Comparison of ENCODE assay signal across 14 cellular contexts in genomic region chr5:176844706-176845391, GRCh38. TPM values are rescaled to one million over a fixed set of nuclear protein-coding genes. Genes with fewer than 3 reads are reported as not detected.
A peak's percentile ranks its signal among the peaks of the same experiment; 100 is the strongest.
DNase-seq lines count a peak whose midpoint lies in the region; ATAC-seq and TF ChIP-seq lines count a peak whose summit lies in the region.
"Had no signal": no experiment of that assay in that cellular context is flagged by ENCODE, and none has a peak within 500 bp of the region (broad histone marks: within the 10 kb centered on the region; RNA-seq: fewer than 3 reads in every experiment).

No MANE protein-coding gene starts in this region.

- no peak overlapping the region for H2BK120ac ChIP-seq in trophoblast cell (ENCODE audit: insufficient read depth, low read length, poor library complexity)

- H3K4me3 ChIP-seq in RWPE2 (ENCODE audit: severe bottlenecking) (no peak overlapping the region), trophoblast cell (ENCODE audit: low read depth, low read length) (no peak overlapping the region)
- H3K4me3 ChIP-seq: tibial nerve had no signal

- H3K79me1 ChIP-seq in trophoblast cell (ENCODE audit: low read length) = no peaks in the 10 kb centered on the region

- H3K4ac ChIP-seq in trophoblast cell (ENCODE audit: low read depth, low read length) = no peak overlapping the region

- no peak overlapping the region for H3K18ac ChIP-seq in trophoblast cell (ENCODE audit: low read length)

- no peaks in the 10 kb centered on the region for H3K9me3 ChIP-seq in RWPE2 (ENCODE audit: severe bottlenecking)
- no peaks in the 10 kb centered on the region for H3K9me3 ChIP-seq in trophoblast cell (ENCODE audit: insufficient read depth, low read depth, low read length)
- H3K9me3 ChIP-seq: tibial nerve had no signal

- H4K12ac ChIP-seq in trophoblast cell (ENCODE audit: low read depth, low read length) = no peak overlapping the region

- no peaks in the 10 kb centered on the region for H3K79me2 ChIP-seq in trophoblast cell (ENCODE audit: control insufficient read depth, insufficient read depth, low read length, poor library complexity)

- no peak overlapping the region for H3K14ac ChIP-seq in trophoblast cell (ENCODE audit: low read length)

- no peak overlapping the region for H3K23ac ChIP-seq in trophoblast cell (ENCODE audit: low read length)

- peaks cover 6% of the 10 kb centered on the region for H3K27me3 ChIP-seq in RWPE2 (ENCODE audit: insufficient read depth, poor library complexity, severe bottlenecking)
- H3K27me3 ChIP-seq in trophoblast cell (ENCODE audit: insufficient read depth, low read length) = no peaks in the 10 kb centered on the region

- H3K9ac ChIP-seq in trophoblast cell (ENCODE audit: low read length) = no peak overlapping the region

- H4K8ac ChIP-seq in trophoblast cell (ENCODE audit: low read depth, low read length) = no peak overlapping the region

- H2BK5ac ChIP-seq in trophoblast cell (ENCODE audit: low read depth, low read length, poor library complexity) = no peak overlapping the region

- no peaks in the 10 kb centered on the region for H3K36me3 ChIP-seq in RWPE2 (ENCODE audit: low read depth)
- H3K36me3 ChIP-seq in trophoblast cell (ENCODE audit: control insufficient read depth in 1 of 2, insufficient read depth in 2 of 2, low read length in 2 of 2) = no peaks in the 10 kb centered on the region
- H3K36me3 ChIP-seq: tibial nerve had no signal

- no peak overlapping the region for H2AFZ ChIP-seq in trophoblast cell (ENCODE audit: insufficient read depth, low read length, poor library complexity)

- no peak overlapping the region for H2BK12ac ChIP-seq in trophoblast cell (ENCODE audit: low read length)

- H4K91ac ChIP-seq in trophoblast cell (ENCODE audit: low read depth, low read length) = no peak overlapping the region

- no peak overlapping the region for H3K27ac ChIP-seq in RWPE2 (ENCODE audit: poor library complexity, severe bottlenecking)
- no peak overlapping the region for H3K27ac ChIP-seq in trophoblast cell (ENCODE audit: low read depth, low read length)
- H3K27ac ChIP-seq: tibial nerve had no signal

- DNase-seq in Daoy (ENCODE audit: low read depth) = peak; percentile 90
- DNase-seq in KBM-7 = peak; percentile 85
- DNase-seq in RWPE2 (ENCODE audit: low spot score) = no peak
- peak; percentile 64 for DNase-seq in hepatic stellate cell (ENCODE audit: low spot score)
- DNase-seq in NCI-H1092 treated with DMSO at 0.1 percent for 48 hours (lab: John Stamatoyannopoulos, UW) = no peak
- no peak for DNase-seq in trophoblast cell
- DNase-seq: activated CD4-positive, alpha-beta T cell treated with anti-CD3 and anti-CD28 coated beads, Interleukin-2, amount 50 U/mL, for 4 hours; effector CD4-positive, alpha-beta T cell; SIG-M5 had no signal

- H3K4me2 ChIP-seq in trophoblast cell (ENCODE audit: low read length) = no peak overlapping the region

- H3K4me1 ChIP-seq in RWPE2 (ENCODE audit: insufficient read depth, poor library complexity, severe bottlenecking) = no peaks in the 10 kb centered on the region
- no peaks in the 10 kb centered on the region for H3K4me1 ChIP-seq in trophoblast cell (ENCODE audit: control insufficient read depth in 1 of 2, insufficient read depth in 2 of 2, low read length in 2 of 2)
- H3K4me1 ChIP-seq: tibial nerve had no signal

- H2AK5ac ChIP-seq in trophoblast cell (ENCODE audit: low read length) = no peak overlapping the region

- no peak for TF ChIP-seq CTCF in RWPE2 (IDR thresholded peaks at IDR 0.05; ENCODE audit: poor library complexity, severe bottlenecking)

- WGBS in trophoblast cell (ENCODE audit: extremely low coverage, insufficient coverage, insufficient read length) = no CpG with 5 or more reads among the region's 21 CpGs

- in situ Hi-C loops in KBM-7 (cut with MboI; ENCODE audit: low pct_unique_long_range_greater_than_20kb, low sequenced_read_pairs) = no loop called here

- ATAC-seq in RWPE2 (ENCODE audit: low read depth) = peak; percentile 81
- ATAC-seq in HG03135 (IDR thresholded peaks at IDR 0.05; ENCODE audit: unreplicated experiment) = no peak
- no peak for ATAC-seq in GM21423 (IDR thresholded peaks at IDR 0.05; ENCODE audit: unreplicated experiment)
- ATAC-seq: activated naive CD4-positive, alpha-beta T cell treated with anti-CD3 and anti-CD28 coated beads, Interleukin-2, amount 50 U/mL, for 72 hours had no signal

RNA-seq across cellular contexts. Expression of gene UNC5A, which starts 34.5 kb away (rescaled TPM):
- 0.06 TPM in 2 replicates for total RNA-seq in Daoy (2014; rRNA removed; shearing (Covaris generic))
- 0.01 and 0.03 TPM in 2 replicates for polyA plus RNA-seq in trophoblast cell (2013)
- total RNA-seq: mesothelial cell of epicardium, tibial nerve had no signal

RNA-seq across cellular contexts. Expression of gene HK3, which starts 54.3 kb away (rescaled TPM):
- not detected in 2 replicates for total RNA-seq in Daoy (2014; rRNA removed; shearing (Covaris generic))
- not detected in 2 replicates for polyA plus RNA-seq in trophoblast cell (2013)

Comparison
In these comparisons a context has a peak if more than half of its experiments do, and no peak if none do; other contexts are left out.
1. DNase-seq: peak in Daoy (single experiment), KBM-7 (single experiment) and hepatic stellate cell (single experiment); none in RWPE2 (single experiment), NCI-H1092 treated with DMSO at 0.1 percent for 48 hours (single experiment) and trophoblast cell (0 of 2).